In the genomic region with DNA sequence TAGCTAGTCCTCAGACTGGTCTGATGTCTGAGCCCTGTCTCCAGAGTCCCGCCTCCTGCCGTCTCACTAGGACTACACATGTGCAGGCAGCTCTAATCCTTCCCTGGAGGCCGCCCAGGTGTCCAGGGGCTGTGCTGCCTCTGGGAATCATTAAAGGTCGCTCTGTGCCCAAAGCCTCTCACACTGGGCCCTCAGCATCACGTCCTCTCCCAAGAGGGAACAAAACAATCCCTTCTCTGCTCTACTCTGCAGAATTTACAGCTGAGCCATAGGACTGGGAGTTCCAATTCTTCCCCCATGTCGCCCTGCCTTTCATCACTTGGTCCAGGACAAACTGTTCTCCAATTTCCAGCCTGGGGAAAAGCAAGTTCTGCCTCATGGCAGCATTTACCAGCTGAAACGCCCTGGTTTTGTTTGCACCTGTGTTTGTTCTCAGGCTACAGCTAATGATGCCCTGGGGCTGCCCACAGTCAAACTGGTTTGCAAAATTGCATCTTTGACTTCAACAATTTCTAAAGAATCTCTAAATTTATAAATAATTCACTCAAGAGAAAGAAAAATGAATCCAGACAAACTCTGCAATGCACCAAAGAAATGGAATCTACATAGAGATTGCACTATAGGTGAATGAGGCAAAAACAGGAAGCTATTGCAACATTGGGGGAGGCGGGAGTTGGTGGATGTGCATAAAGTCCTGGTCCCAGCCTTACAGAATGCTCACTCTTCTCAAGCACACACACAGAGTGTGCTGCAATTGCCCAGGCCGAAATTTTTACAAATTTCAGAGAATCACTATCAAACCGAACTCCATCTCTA, we compare ENCODE assay signal across 1 cellular context.
A peak's percentile ranks its signal among the peaks of the same experiment; 100 is the strongest.
TF ChIP-seq lines count a peak whose summit lies in the region.

No MANE protein-coding gene starts in this region.

TF ChIP-seq in HEK293, 187 proteins besides CTCF, POLR2A, EP300 and RAD21 (continued from another document):
- peak; percentile 55; the same call in 1 of the 2 replicates for TF ChIP-seq PRDM10 (tag by site-specific recombination; IDR thresholded peaks at IDR 0.05)
